Comparison of ENCODE assay signal across 15 cellular contexts in the genomic region with DNA sequence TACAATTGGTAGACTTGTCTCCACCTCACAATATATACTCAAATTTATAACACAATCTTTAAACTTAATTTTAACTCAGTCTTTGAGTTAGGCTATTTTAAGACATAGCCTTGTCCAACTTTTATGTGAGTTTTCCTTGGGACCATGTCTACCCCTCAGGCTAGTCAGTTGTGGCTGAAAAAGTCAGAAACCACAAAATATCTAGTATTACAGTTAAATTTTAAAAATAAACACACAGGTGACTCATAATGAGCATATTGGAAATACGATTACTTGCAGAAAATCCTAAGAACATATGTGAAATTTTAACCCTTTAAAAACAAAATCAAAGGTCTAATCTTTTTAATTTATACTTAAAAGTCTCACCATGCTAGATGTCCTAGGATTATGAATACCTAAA. TPM values are rescaled to one million over a fixed set of nuclear protein-coding genes. Genes with fewer than 3 reads are reported as not detected.
A peak's percentile ranks its signal among the peaks of the same experiment; 100 is the strongest.
DNase-seq lines count a peak whose midpoint lies in the region; ATAC-seq, FAIRE-seq and TF ChIP-seq lines count a peak whose summit lies in the region.
"Had no signal": no experiment of that assay in that cellular context is flagged by ENCODE, and none has a peak within 500 bp of the region (broad histone marks: within the 10 kb centered on the region; RNA-seq: fewer than 3 reads in every experiment).

No MANE protein-coding gene starts in this region.

- CTCF ChIA-PET in A549 (lab: Yijun Ruan, JAX), result no interaction called here

- 0% methylated on average over 1 of the region's 1 CpG for WGBS in A549 (ENCODE audit: missing lambda C conversion rate)

- no peak for TF ChIP-seq EP300 in A549 (IDR thresholded peaks at IDR 0.05)

- TF ChIP-seq CTCF in A549 (IDR thresholded peaks at IDR 0.05) (no peak), astrocyte of the spinal cord (IDR thresholded peaks at IDR 0.05; ENCODE audit: low read depth, low read length) (no peak)

- DNase-seq in A549 (ENCODE audit: low read depth in 1 of 2, low spot score in 1 of 2) (no peak), astrocyte of the spinal cord (ENCODE audit: low read depth, low spot score) (peak; percentile 38), GM19240 (ENCODE audit: insufficient read length, low spot score) (no peak), ecto neural progenitor cell (ENCODE audit: low spot score) (no peak), AML-193 (lab: John Stamatoyannopoulos, UW) (no peak)
- DNase-seq: activated B cell treated with CpG ODN at 0.5 μM for 24 hours; activated naive CD4-positive, alpha-beta T cell; central memory CD4-positive, alpha-beta T cell; GF-D8; NCI-H146; T-cell had no signal

- ATAC-seq in A549, result no peak
- ATAC-seq in GM18909 (IDR thresholded peaks at IDR 0.05; ENCODE audit: poor library complexity, unreplicated experiment), result peak; percentile 64
- peak; percentile 51 for ATAC-seq in HG03520 (IDR thresholded peaks at IDR 0.05; ENCODE audit: unreplicated experiment)
- no peak for ATAC-seq in HG03045 (IDR thresholded peaks at IDR 0.05; ENCODE audit: unreplicated experiment)
- ATAC-seq: T-cell had no signal

- peaks cover 10% of the 10 kb centered on the region; the same call in 2 of the 3 replicates for H3K4me1 ChIP-seq in A549

- H3K4me2 ChIP-seq in A549, result peak overlapping the region; percentile 36; the same call in 1 of the 3 replicates

- no peak for TF ChIP-seq RAD21 in A549 (conservative IDR thresholded peaks at IDR 0.05 in 1 of 2, IDR thresholded peaks at IDR 0.05 in 1 of 2)

- no peak overlapping the region for H3K4me3 ChIP-seq in A549
- H3K4me3 ChIP-seq in astrocyte of the spinal cord (ENCODE audit: low read depth, low read length), result no peak overlapping the region

- in situ Hi-C loops in astrocyte of the spinal cord (cut with HindIII; ENCODE audit: low sequenced_read_pairs), result no loop called here

- no peak overlapping the region for H3K27ac ChIP-seq in A549

- TF ChIP-seq POLR2A in A549 (IDR thresholded peaks at IDR 0.05; ENCODE audit: low read length), result no peak

- POLR2A ChIA-PET in A549 (lab: Yijun Ruan, JAX), result no interaction called here

- no peak for FAIRE-seq in A549 (lab: Jason Lieb, UNC)
- FAIRE-seq: endometrium had no signal

- no peaks in the 10 kb centered on the region for H3K9me3 ChIP-seq in A549

TF ChIP-seq in A549, 52 proteins besides CTCF, POLR2A, EP300 and RAD21:
- no peak for TF ChIP-seq MAZ (IDR thresholded peaks at IDR 0.05; ENCODE audit: borderline replicate concordance, low read depth, low read length)
- TF ChIP-seq JUNB (IDR thresholded peaks at IDR 0.05), result peak; percentile 14; the same call in 1 of the 2 replicates

RNA-seq across cellular contexts. Expression of a gene that starts 4.8 kb away (rescaled TPM):
- polyA plus RNA-seq in A549 (2011; rRNA removed) (not detected in 2 replicates), A549 (2017; fragmentation: RNase III; extraction: RNeasy Plus Mini Kit Qiagen cat#74134 plus additional on column Dnase treatment) (not detected in 3 replicates)
- polyA plus RNA-seq in A549 (2012; cell fraction: cytosol; rRNA removed), result not detected in 2 replicates
- not detected in 2 replicates for polyA plus RNA-seq in A549 (2012; cell fraction: nucleus; rRNA removed)
- polyA minus RNA-seq in A549 (2011; rRNA and poly(A)+ RNA removed), result not detected in 2 replicates

Comparison
In these comparisons a context has a peak if more than half of its experiments do, and no peak if none do; other contexts are left out.
1. ATAC-seq: peak in GM18909 (single experiment) and HG03520 (single experiment); none in A549 (0 of 2) and HG03045 (single experiment).